ENCODE assay signal across 15 cellular contexts in the genomic region with DNA sequence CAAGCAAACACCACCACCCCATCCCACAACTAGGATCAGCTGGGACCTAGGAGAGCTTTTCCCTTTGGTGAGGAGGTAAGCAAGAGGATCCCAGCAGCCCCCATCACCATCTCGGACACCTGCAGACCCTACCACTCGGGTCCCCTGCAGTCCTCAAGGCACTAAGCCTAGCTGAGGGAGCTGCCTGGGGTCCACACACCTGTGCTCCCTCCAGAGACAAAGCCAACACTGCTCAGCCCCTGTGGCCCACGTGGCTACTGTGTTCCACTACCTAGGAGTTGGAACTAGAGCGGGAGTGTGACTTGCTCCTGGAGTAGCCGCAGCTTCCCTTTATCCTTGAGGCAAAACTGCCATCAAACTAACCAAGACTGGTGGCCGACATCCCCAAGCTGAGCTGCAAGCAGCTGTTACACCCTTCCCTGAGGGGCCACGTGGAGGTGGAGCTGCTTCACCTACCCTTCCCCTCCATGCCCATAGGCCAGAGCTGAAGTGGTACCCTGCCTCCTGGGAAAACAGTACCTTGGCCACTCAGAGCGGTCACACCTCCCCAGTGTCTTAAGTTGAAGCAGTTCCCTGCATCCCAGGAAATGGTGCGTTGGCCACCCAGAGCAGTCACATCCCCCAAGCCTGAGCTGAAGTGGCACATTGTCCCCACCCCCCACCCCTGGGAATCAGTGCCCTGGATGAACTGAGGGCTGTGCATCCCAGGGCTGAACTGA.
DNase-seq lines count a peak whose midpoint lies in the region; ATAC-seq and TF ChIP-seq lines count a peak whose summit lies in the region.
"Had no signal": no experiment of that assay in that cellular context is flagged by ENCODE, and none has a peak within 500 bp of the region (broad histone marks: within the 10 kb centered on the region; RNA-seq: fewer than 3 reads in every experiment).

No MANE protein-coding gene starts in this region.

- H3K27me3 Mint-ChIP-seq in chondrocyte (ENCODE audit: low read depth) = no peaks in the 10 kb centered on the region

- no peak overlapping the region for H3K27ac Mint-ChIP-seq in chondrocyte (ENCODE audit: unreplicated experiment)

- ATAC-seq in sciatic nerve = no peak

- H3K4me1 Mint-ChIP-seq in chondrocyte (ENCODE audit: low read depth) = no peaks in the 10 kb centered on the region

- H3K9me3 Mint-ChIP-seq in chondrocyte (ENCODE audit: low read depth) = peaks cover 32% of the 10 kb centered on the region

- peaks cover 6% of the 10 kb centered on the region for H3K36me3 Mint-ChIP-seq in chondrocyte (ENCODE audit: low read depth)

- TF ChIP-seq CTCF in chondrocyte (IDR thresholded peaks at IDR 0.05) (no peak), GM10266 (IDR thresholded peaks at IDR 0.05; ENCODE audit: control insufficient read depth, insufficient read depth, low read depth, missing control alignments) (no peak)

- intact Hi-C loops in sciatic nerve (cut with DNase I) = no loop called here

- peak; percentile 4 for DNase-seq in activated CD4-positive, alpha-beta T cell treated with anti-CD3 and anti-CD28 coated beads for 1 hour
- no peak for DNase-seq in activated CD4-positive, alpha-beta T cell treated with anti-CD3 and anti-CD28 coated beads for 48 hours
- DNase-seq in D341Med (ENCODE audit: low spot score) = peak; percentile 14
- DNase-seq in chondrocyte (ENCODE audit: low spot score) = peak; percentile 55
- DNase-seq in sciatic nerve (ENCODE audit: low spot score) = peak; percentile 18
- no peak for DNase-seq in GM19240 (ENCODE audit: insufficient read length, low spot score)
- no peak for DNase-seq in superior temporal gyrus (ENCODE audit: extremely low spot score)
- no peak for DNase-seq in GM10266 (ENCODE audit: extremely low spot score)
- DNase-seq: C1 segment of cervical spinal cord; DMS153; KBM-7; NCI-H226; NCI-H526; NK-92 treated with Interleukin-12 subunit alpha and Interleukin-12 subunit beta, amount 100 ng/mL, for 24 hours; OCI-M1 had no signal

- H3K4me3 Mint-ChIP-seq in chondrocyte (ENCODE audit: unreplicated experiment) = no peak overlapping the region

Comparison
In these comparisons a context has a peak if more than half of its experiments do, and no peak if none do; other contexts are left out.
1. DNase-seq: peak in activated CD4-positive, alpha-beta T cell treated with anti-CD3 and anti-CD28 coated beads for 1 hour (single experiment), D341Med (single experiment), chondrocyte (single experiment) and sciatic nerve (single experiment); none in activated CD4-positive, alpha-beta T cell treated with anti-CD3 and anti-CD28 coated beads for 48 hours (single experiment), GM19240 (single experiment), superior temporal gyrus (single experiment) and GM10266 (single experiment).